8 cellular contexts compared by ENCODE assay signal in the genomic region with DNA sequence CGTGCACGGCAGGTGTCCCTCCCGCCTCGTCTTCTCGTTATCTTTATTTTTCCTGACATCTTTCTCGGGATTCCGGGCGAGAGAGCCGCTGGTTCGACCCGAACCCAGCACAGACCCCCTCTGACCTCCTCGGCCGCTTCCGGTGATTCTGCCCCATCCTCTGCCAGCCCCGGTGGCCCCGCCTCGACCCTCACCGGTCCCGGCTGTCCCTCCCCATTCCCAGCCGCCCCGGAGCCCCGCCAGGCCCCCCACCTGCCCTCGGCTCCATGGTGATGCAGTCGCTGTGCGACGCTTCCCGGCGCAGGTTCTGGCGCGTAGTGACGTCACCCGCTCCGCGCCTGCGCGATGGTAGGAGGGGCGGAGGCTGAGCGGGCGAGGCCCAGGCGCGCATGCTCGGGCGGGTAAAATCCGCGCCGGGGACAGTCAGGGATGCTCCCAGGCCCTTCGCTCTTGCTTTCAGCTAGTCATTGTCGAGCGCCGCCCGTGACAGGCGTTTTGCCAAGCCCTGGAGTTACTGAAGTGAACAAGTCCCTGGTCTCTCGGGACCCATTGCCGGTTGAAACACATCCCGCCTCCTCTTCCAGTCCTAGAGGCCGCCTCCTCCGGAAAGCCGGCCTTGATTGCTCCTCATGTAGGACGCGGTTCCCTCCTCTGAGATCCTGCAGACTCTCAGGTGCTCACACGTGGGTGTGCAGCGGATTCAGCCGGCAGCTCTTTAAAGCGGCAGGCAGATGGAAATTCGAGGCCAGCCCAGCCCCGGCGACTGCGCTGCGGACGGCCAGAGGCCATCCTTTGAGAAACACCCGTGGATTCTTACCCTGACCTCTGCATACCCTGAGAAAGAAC.
DNase-seq lines count a peak whose midpoint lies in the region; ATAC-seq, FAIRE-seq and TF ChIP-seq lines count a peak whose summit lies in the region.

A gene with protein sequence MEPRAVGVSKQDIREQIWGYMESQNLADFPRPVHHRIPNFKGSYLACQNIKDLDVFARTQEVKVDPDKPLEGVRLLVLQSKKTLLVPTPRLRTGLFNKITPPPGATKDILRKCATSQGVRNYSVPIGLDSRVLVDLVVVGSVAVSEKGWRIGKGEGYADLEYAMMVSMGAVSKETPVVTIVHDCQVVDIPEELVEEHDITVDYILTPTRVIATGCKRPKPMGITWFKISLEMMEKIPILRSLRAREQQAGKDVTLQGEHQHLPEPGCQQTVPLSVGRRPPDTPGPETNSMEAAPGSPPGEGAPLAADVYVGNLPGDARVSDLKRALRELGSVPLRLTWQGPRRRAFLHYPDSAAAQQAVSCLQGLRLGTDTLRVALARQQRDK (minus strand): TSS at position 319 of the 846 bp plus-strand sequence. CDS start 51 bp downstream, at position 268.

- peak; percentile 87 for ATAC-seq in HG03159 (IDR thresholded peaks at IDR 0.05; ENCODE audit: unreplicated experiment)

- in situ Hi-C loops in GM18951 (cut with MboI; ENCODE audit: low sequenced_read_pairs, unreplicated experiment), result loop anchor here (25.0 kb wide), 1 partner anchor 732 kb away; no protein-coding TSS in a partner anchor

- DNase-seq in AG08395 (ENCODE audit: low spot score) (peak; percentile 100), NCI-H345 (lab: John Stamatoyannopoulos, UW) (peak; percentile 87)
- peak; percentile 92 to 94 (median 94) for DNase-seq in activated CD4-positive, CD25-positive, alpha-beta regulatory T cell (lab: John Stamatoyannopoulos, UW)
- DNase-seq in central memory CD4-positive, alpha-beta T cell, result peak; percentile 94
- peak; percentile 92 to 95 for DNase-seq in stimulated activated CD4-positive, alpha-beta T cell treated with anti-CD3 and anti-CD28 coated beads, Interleukin-12 subunit alpha, Interleukin-12 subunit beta, amount 100 ng/mL, for 24 hours (ENCODE audit: low read depth in 2 of 2)

- peak; percentile 53 for FAIRE-seq in islet of Langerhans (lab: Jason Lieb, UNC)

- TF ChIP-seq POLR2A in GM18951 (IDR thresholded peaks at IDR 0.05; ENCODE audit: extremely low read depth, insufficient read depth, insufficient read length), result peak; percentile 95

Comparison
In these comparisons a context has a peak if more than half of its experiments do, and no peak if none do; other contexts are left out.
1. Peak in every context shown above with its lines: DNase-seq and ATAC-seq.